ENCODE assay signal across 8 cellular contexts in the genomic region with DNA sequence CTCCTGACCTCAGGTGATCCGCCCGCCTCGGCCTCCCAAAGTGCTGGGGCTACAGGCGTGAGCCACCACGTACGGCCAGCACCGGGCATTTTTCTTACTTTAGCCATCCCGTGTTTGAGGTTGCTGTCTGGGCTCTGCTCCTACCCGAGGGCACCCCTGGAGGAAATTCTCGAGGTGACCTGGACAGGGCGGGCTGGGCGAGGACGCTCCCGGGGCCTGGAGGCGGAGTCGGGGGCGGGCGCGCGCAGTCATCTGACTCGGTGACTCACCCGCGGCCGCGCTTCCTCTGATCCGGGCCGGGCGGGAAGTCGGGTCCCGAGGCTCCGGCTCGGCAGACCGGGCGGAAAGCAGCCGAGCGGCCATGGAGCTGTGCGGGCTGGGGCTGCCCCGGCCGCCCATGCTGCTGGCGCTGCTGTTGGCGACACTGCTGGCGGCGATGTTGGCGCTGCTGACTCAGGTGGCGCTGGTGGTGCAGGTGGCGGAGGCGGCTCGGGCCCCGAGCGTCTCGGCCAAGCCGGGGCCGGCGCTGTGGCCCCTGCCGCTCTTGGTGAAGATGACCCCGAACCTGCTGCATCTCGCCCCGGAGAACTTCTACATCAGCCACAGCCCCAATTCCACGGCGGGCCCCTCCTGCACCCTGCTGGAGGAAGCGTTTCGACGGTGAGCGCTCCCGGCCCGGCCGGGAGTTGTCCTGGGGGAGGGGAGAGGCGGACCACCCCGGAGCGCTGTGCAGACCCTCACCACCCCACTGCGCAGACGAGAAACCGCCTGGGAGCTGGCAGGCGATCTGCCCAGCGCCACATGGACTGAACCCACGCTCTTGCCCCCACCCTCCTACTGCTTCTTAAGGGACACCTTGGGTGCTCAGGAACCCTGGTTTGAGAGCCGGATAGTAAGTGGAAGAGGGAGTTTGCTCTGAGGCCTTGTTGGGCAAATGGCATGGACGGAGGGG. TPM values are rescaled to one million over a fixed set of nuclear protein-coding genes. Genes with fewer than 3 reads are reported as not detected.
DNase-seq lines count a peak whose midpoint lies in the region; ATAC-seq, FAIRE-seq and TF ChIP-seq lines count a peak whose summit lies in the region.

TSS of gene HEXB (plus strand) at position 334 of the 952 bp plus-strand sequence. CDS start at position 362, 28 bp downstream.

- H3K9me3 ChIP-seq in Panc1 (ENCODE audit: control insufficient read depth, insufficient read depth, low read depth, low read length) (no peaks in the 10 kb centered on the region), esophagus muscularis mucosa (no peaks in the 10 kb centered on the region), muscle layer of duodenum (ENCODE audit: control insufficient read depth in 1 of 2, low read length in 2 of 2) (no peaks in the 10 kb centered on the region)

- 15% methylated on average over 18 of the region's 78 CpGs for WGBS in esophagus muscularis mucosa

- H3K27me3 ChIP-seq in Panc1 (ENCODE audit: control insufficient read depth, insufficient read depth, low read length) (no peaks in the 10 kb centered on the region), esophagus muscularis mucosa (no peaks in the 10 kb centered on the region), muscle layer of duodenum (ENCODE audit: low read depth, low read length) (no peaks in the 10 kb centered on the region)

- no peak for FAIRE-seq in D721Med (lab: Jason Lieb, UNC)

- H3K27ac ChIP-seq in Panc1 (ENCODE audit: low read length) (peak within 1 kb of the TSS; percentile 92), esophagus muscularis mucosa (replicated peaks in 1 of 4) (peak within 1 kb of the TSS; percentile 84 to 91 (median 86)), muscle layer of duodenum (ENCODE audit: low read length) (peak within 1 kb of the TSS; percentile 73)

- in situ Hi-C loops in Panc1 (cut with HindIII; ENCODE audit: low pct_unique_long_range_greater_than_20kb, low sequenced_read_pairs) = no loop called here

- TF ChIP-seq POLR2A in esophagus muscularis mucosa (IDR thresholded peaks at IDR 0.05; ENCODE audit: low read depth) = peak; percentile 67

- ATAC-seq in GM19463 (IDR thresholded peaks at IDR 0.05; ENCODE audit: unreplicated experiment) (peak; percentile 76), Panc1 (peak; percentile 99)

- H3K4me3 ChIP-seq in Panc1 (ENCODE audit: low read depth in 2 of 2, low read length in 2 of 2) = peak within 1 kb of the TSS; percentile 88 to 96
- peak within 1 kb of the TSS; percentile 71 to 95 (median 79) for H3K4me3 ChIP-seq in esophagus muscularis mucosa
- peak within 1 kb of the TSS; percentile 79 to 81 for H3K4me3 ChIP-seq in muscle layer of duodenum (ENCODE audit: low read depth in 1 of 2, low read length in 2 of 2)

- peak; percentile 68 for DNase-seq in D721Med (ENCODE audit: insufficient read length, low spot score)
- DNase-seq in HPDE6-E6E7 (ENCODE audit: extremely low spot score) = peak; percentile 82
- no peak for DNase-seq in Panc1 (ENCODE audit: low read depth, low spot score)
- peak; percentile 89 to 92 for DNase-seq in activated T-cell treated with anti-CD3 and anti-CD28 coated beads, Interleukin-2, amount 50 U/mL, for 48 hours
- peak; percentile 96 for DNase-seq in esophagus muscularis mucosa (ENCODE audit: extremely low spot score)
- peak; percentile 69 for DNase-seq in stimulated activated CD8-positive, alpha-beta memory T cell treated with anti-CD3 and anti-CD28 coated beads, Interleukin-7, amount 100 ng/mL, for 24 hours (ENCODE audit: low read depth)

- TF ChIP-seq CTCF in D721Med (IDR thresholded peaks at IDR 0.05; ENCODE audit: insufficient read depth, missing control alignments) (no peak), Panc1 (IDR thresholded peaks at IDR 0.05) (no peak; the same call in 1 of the 2 replicates), esophagus muscularis mucosa (IDR thresholded peaks at IDR 0.05) (peak in 1 of 3 experiments; percentile 4)

- H3K4me1 ChIP-seq in Panc1 (ENCODE audit: control insufficient read depth, insufficient read depth, low read length) (peaks cover 12% of the 10 kb centered on the region), esophagus muscularis mucosa (peaks cover 19 to 23% (median 19%) of the 10 kb centered on the region in 4 donors), muscle layer of duodenum (ENCODE audit: control insufficient read depth in 1 of 2, insufficient read depth in 2 of 2, low read length in 2 of 2) (peaks cover 3 to 15% of the 10 kb centered on the region in 2 donors)

- BruUV-seq in Panc1 (replicated peaks; lab: Mats Ljungman, UMichigan) = no TSS peak

- intact Hi-C loops in Panc1 (cut with micrococcal nuclease; ENCODE audit: unreplicated experiment) = no loop called here
- intact Hi-C loops in esophagus muscularis mucosa (cut with DNase I) = no loop called here

- no peak for TF ChIP-seq EP300 in esophagus muscularis mucosa (IDR thresholded peaks at IDR 0.05)

- CTCF ChIA-PET in Panc1 (lab: Charles Lee) = interaction anchor here (1.0 kb wide), 1 partner anchor 783 kb away, joined by 3 read pairs; no protein-coding TSS in a partner anchor

- POLR2A ChIA-PET in Panc1 (lab: Charles Lee) = no interaction called here

- peaks cover 14% of the 10 kb centered on the region for H3K36me3 ChIP-seq in Panc1 (ENCODE audit: control insufficient read depth, insufficient read depth, low read length)
- H3K36me3 ChIP-seq in esophagus muscularis mucosa = peaks cover 0 to 12% (median 8%) of the 10 kb centered on the region in 4 donors
- peaks cover 8 to 10% of the 10 kb centered on the region in 2 donors for H3K36me3 ChIP-seq in muscle layer of duodenum (ENCODE audit: control insufficient read depth in 1 of 2, insufficient read depth in 2 of 2, low read length in 2 of 2)

RNA-seq across cellular contexts. Expression of gene HEXB, which starts in this region (rescaled TPM):
- total RNA-seq in Panc1 (2021; ENCODE audit: unreplicated experiment) (248 TPM), esophagus muscularis mucosa (100 to 1,000 TPM; 101 to 128 (median 113) TPM)
- polyA plus RNA-seq in Panc1 (2012; ENCODE audit: insufficient read length) = 123 TPM
